In genomic region chr4:165331823-165332222, GRCh38 we compare ENCODE assay signal across 12 cellular contexts. TPM values are rescaled to one million over a fixed set of nuclear protein-coding genes. Genes with fewer than 3 reads are reported as not detected.
DNase-seq lines count a peak whose midpoint lies in the region; ATAC-seq and TF ChIP-seq lines count a peak whose summit lies in the region.
"Had no signal": no experiment of that assay in that cellular context is flagged by ENCODE, and none has a peak within 500 bp of the region (broad histone marks: within the 10 kb centered on the region; RNA-seq: fewer than 3 reads in every experiment).

No MANE protein-coding gene starts in this region.

- no peak overlapping the region for H3K23ac ChIP-seq in mesendoderm (ENCODE audit: low read length)

- H3K4me1 ChIP-seq in CD4-positive, alpha-beta memory T cell (ENCODE audit: insufficient read depth, low read length), result peaks cover 46% of the 10 kb centered on the region
- H3K4me1 ChIP-seq in HUES6 (ENCODE audit: control insufficient read depth, insufficient read depth, low read length), result peaks cover 30% of the 10 kb centered on the region
- H3K4me1 ChIP-seq in mammary epithelial cell (ENCODE audit: insufficient read depth, low read length), result peaks cover 28% of the 10 kb centered on the region
- peaks cover 1% of the 10 kb centered on the region for H3K4me1 ChIP-seq in mesendoderm (ENCODE audit: control insufficient read depth, low read depth, low read length)
- peaks cover 0 to 41% of the 10 kb centered on the region in 2 donors for H3K4me1 ChIP-seq in left lung

- in situ Hi-C loops in mammary epithelial cell (cut with MboI; ENCODE audit: low sequenced_read_pairs in 2 of 2), result loop anchor here in 1 of 2 donors (25.0 kb wide), 1 partner anchor 130 kb away; no protein-coding TSS in a partner anchor

- H3K4me1 Mint-ChIP-seq in CD4-positive, alpha-beta memory T cell, result peaks cover 22 to 40% (median 30%) of the 10 kb centered on the region in 4 donors

- H3K36me3 ChIP-seq in CD4-positive, alpha-beta memory T cell (ENCODE audit: insufficient read depth, low read length), result peaks cover 9% of the 10 kb centered on the region
- H3K36me3 ChIP-seq in HUES6 (ENCODE audit: control insufficient read depth, insufficient read depth, low read length), result peaks cover 76% of the 10 kb centered on the region
- H3K36me3 ChIP-seq in mammary epithelial cell (ENCODE audit: insufficient read depth, low read length), result peaks cover 50% of the 10 kb centered on the region
- no peaks in the 10 kb centered on the region for H3K36me3 ChIP-seq in mesendoderm (ENCODE audit: control insufficient read depth, insufficient read depth, low read length)
- peaks cover 0 to 40% of the 10 kb centered on the region in 2 donors for H3K36me3 ChIP-seq in left lung

- no peaks in the 10 kb centered on the region for H3K9me3 Mint-ChIP-seq in CD4-positive, alpha-beta memory T cell

- no peaks in the 10 kb centered on the region for H3K9me3 ChIP-seq in CD4-positive, alpha-beta memory T cell (ENCODE audit: control insufficient read depth in 1 of 2, low read length in 2 of 2)
- H3K9me3 ChIP-seq in HUES6 (ENCODE audit: control insufficient read depth, insufficient read depth, low read depth, low read length) (no peaks in the 10 kb centered on the region), mammary epithelial cell (replicated peaks; ENCODE audit: insufficient read depth, low read length) (no peaks in the 10 kb centered on the region), left lung (no peaks in the 10 kb centered on the region)
- H3K9me3 ChIP-seq: left ventricle myocardium inferior had no signal

- CTCF ChIA-PET in CD4-positive, alpha-beta memory T cell (lab: Charles Lee; ENCODE audit: partially characterized antibody), result interaction anchor here (1.5 kb wide), 1 partner anchor 201 kb away, joined by 4 read pairs; no protein-coding TSS in a partner anchor
- CTCF ChIA-PET in mammary epithelial cell (lab: Charles Lee; ENCODE audit: low non-redundant PET), result no interaction called here

- H3K4me2 ChIP-seq in mammary epithelial cell (ENCODE audit: insufficient read depth, low read depth, low read length) (peak overlapping the region; percentile 89), mesendoderm (ENCODE audit: low read length) (peak overlapping the region; percentile 48)

- no peak overlapping the region for H3K9ac ChIP-seq in HUES6 (ENCODE audit: low read length)
- H3K9ac ChIP-seq in mammary epithelial cell (ENCODE audit: insufficient read depth, low read length), result no peak overlapping the region
- H3K9ac ChIP-seq in mesendoderm (ENCODE audit: low read length), result peak overlapping the region; percentile 49

- no peak overlapping the region for H2BK120ac ChIP-seq in mesendoderm (ENCODE audit: low read depth, low read length)

- intact Hi-C loops in CD4-positive, alpha-beta memory T cell (cut with micrococcal nuclease), result no loop called here
- intact Hi-C loops in mammary epithelial cell (cut with micrococcal nuclease) (no loop called here), left lung (cut with DNase I) (no loop called here)

- H3K18ac ChIP-seq in mesendoderm (ENCODE audit: low read length), result no peak overlapping the region

- no peak overlapping the region for H2BK15ac ChIP-seq in mesendoderm (replicated peaks; ENCODE audit: low read depth)

- no TSS peak for BruUV-seq in mammary epithelial cell (replicated peaks; lab: Mats Ljungman, UMichigan)

- H3K79me2 ChIP-seq in mammary epithelial cell (ENCODE audit: insufficient read depth, low read length) (peaks cover 94% of the 10 kb centered on the region), mesendoderm (ENCODE audit: control insufficient read depth, insufficient read depth, low read length) (peaks cover 79% of the 10 kb centered on the region)

- POLR2A ChIA-PET in CD4-positive, alpha-beta memory T cell (lab: Charles Lee; ENCODE audit: partially characterized antibody), result no interaction called here

- H2AK5ac ChIP-seq in mesendoderm (ENCODE audit: low read length), result no peak overlapping the region

- H3K56ac ChIP-seq in mesendoderm (ENCODE audit: low read length), result no peak overlapping the region

- H3K4me3 ChIP-seq in CD4-positive, alpha-beta memory T cell (ENCODE audit: low read length in 2 of 2), result no peak overlapping the region
- H3K4me3 ChIP-seq in HUES6 (ENCODE audit: low read depth, low read length) (peak overlapping the region; percentile 96), mammary epithelial cell (replicated peaks in 1 of 3; ENCODE audit: insufficient read depth in 1 of 3, low read depth in 2 of 3, low read length in 3 of 3) (peak overlapping the region; percentile 29 to 98 (median 84)), mesendoderm (ENCODE audit: low read length) (peak overlapping the region; percentile 3), left lung (peak overlapping the region in 1 of 2 donors; percentile 82)
- H3K4me3 ChIP-seq: left ventricle myocardium inferior had no signal

- WGBS in mammary epithelial cell (ENCODE audit: low coverage, missing lambda C conversion rate), result 95% methylated on average over 10 of the region's 10 CpGs
- WGBS in mesendoderm (ENCODE audit: extremely low coverage, insufficient coverage, low lambda C conversion rate), result no CpG with 5 or more reads among the region's 10 CpGs

- H3K79me1 ChIP-seq in mesendoderm (ENCODE audit: low read length), result peaks cover 6% of the 10 kb centered on the region

- no peaks in the 10 kb centered on the region for H3K27me3 Mint-ChIP-seq in CD4-positive, alpha-beta memory T cell

- TF ChIP-seq CTCF in mammary epithelial cell (conservative IDR thresholded peaks at IDR 0.05 in 1 of 2, IDR thresholded peaks at IDR 0.05 in 1 of 2; ENCODE audit: extremely low read depth in 1 of 2, insufficient read depth in 1 of 2, low read depth in 1 of 2, low read length in 2 of 2) (no peak), left lung (IDR thresholded peaks at IDR 0.05) (no peak)

- ATAC-seq in HG03378 (IDR thresholded peaks at IDR 0.05; ENCODE audit: unreplicated experiment) (no peak), HG03520 (IDR thresholded peaks at IDR 0.05; ENCODE audit: unreplicated experiment) (no peak), left lung (no peak)

- no peak overlapping the region for H4K5ac ChIP-seq in mesendoderm (ENCODE audit: low read length)

- no peak overlapping the region for H3K27ac ChIP-seq in CD4-positive, alpha-beta memory T cell (ENCODE audit: low read depth, low read length)
- H3K27ac ChIP-seq in HUES6 (ENCODE audit: low read depth, low read length) (no peak overlapping the region), mammary epithelial cell (ENCODE audit: insufficient read depth, low read depth, low read length) (no peak overlapping the region), mesendoderm (ENCODE audit: low read depth, low read length) (no peak overlapping the region), left lung (no peak overlapping the region)
- H3K27ac ChIP-seq: left ventricle myocardium inferior had no signal

- H3K27ac Mint-ChIP-seq in CD4-positive, alpha-beta memory T cell, result peak overlapping the region in 4 of 7 donors; percentile 5 to 74 (median 22)

- H3K36me3 Mint-ChIP-seq in CD4-positive, alpha-beta memory T cell, result peaks cover 8 to 39% of the 10 kb centered on the region in 2 donors

- no peak overlapping the region for H2BK5ac ChIP-seq in mesendoderm (ENCODE audit: low read length)

- H2AFZ ChIP-seq in mammary epithelial cell (ENCODE audit: low read depth, low read length), result no peak overlapping the region

- H4K8ac ChIP-seq in mesendoderm (ENCODE audit: low read depth, low read length), result no peak overlapping the region

- dilution Hi-C loops in mammary epithelial cell (cut with HindIII; ENCODE audit: low sequenced_read_pairs), result no loop called here

- H3K4ac ChIP-seq in mesendoderm (ENCODE audit: low read depth, low read length), result no peak overlapping the region

- no peak for DNase-seq in CD4-positive, alpha-beta memory T cell
- DNase-seq in mammary epithelial cell, result no peak
- DNase-seq in mesendoderm, result no peak
- no peak for DNase-seq in stimulated activated CD4-positive, alpha-beta T cell treated with anti-CD3 and anti-CD28 coated beads, Interleukin-2, amount 100 ng/mL, for 24 hours
- no peak for DNase-seq in left lung
- DNase-seq: DMS 273 treated with DMSO at 0.1 percent for 48 hours, H7, left ventricle myocardium inferior, SW 1271 had no signal

- H3K27me3 ChIP-seq in CD4-positive, alpha-beta memory T cell (ENCODE audit: insufficient read depth, low read length), result no peaks in the 10 kb centered on the region
- H3K27me3 ChIP-seq in HUES6 (ENCODE audit: control insufficient read depth, insufficient read depth, low read length), result no peaks in the 10 kb centered on the region
- H3K27me3 ChIP-seq in mammary epithelial cell (ENCODE audit: insufficient read depth, low read length), result no peaks in the 10 kb centered on the region
- H3K27me3 ChIP-seq in mesendoderm (ENCODE audit: insufficient read depth, low read length, poor library complexity), result no peaks in the 10 kb centered on the region
- H3K27me3 ChIP-seq in left lung, result no peaks in the 10 kb centered on the region

- peak overlapping the region in 2 of 8 donors; percentile 11 to 29 for H3K4me3 Mint-ChIP-seq in CD4-positive, alpha-beta memory T cell

- H4K20me1 ChIP-seq in mammary epithelial cell (ENCODE audit: insufficient read depth, low read length), result peaks cover 57% of the 10 kb centered on the region

RNA-seq across cellular contexts. Expression of gene MSMO1, which starts 4.4 kb away (rescaled TPM):
- 10 to 100 TPM; 24.4 to 24.8 TPM for total RNA-seq in CD4-positive, alpha-beta memory T cell
- polyA plus RNA-seq in CD4-positive, alpha-beta memory T cell, result 10 to 100 TPM; 28.5 to 34.0 TPM
- 100 to 1,000 TPM; 284 to 459 TPM for total RNA-seq in mammary epithelial cell
- 248 TPM for polyA plus RNA-seq in mammary epithelial cell
- 297 TPM for polyA minus RNA-seq in mammary epithelial cell
- polyA plus RNA-seq in mesendoderm (2013, experiment 1 of 2), result 129 TPM
- polyA plus RNA-seq in mesendoderm (2013, experiment 2 of 2), result 138 TPM
- 100 to 1,000 TPM; 119 to 270 TPM for total RNA-seq in left lung

RNA-seq across cellular contexts. Expression of gene CPE, which starts 47.0 kb away (rescaled TPM):
- not detected for total RNA-seq in CD4-positive, alpha-beta memory T cell
- polyA plus RNA-seq in CD4-positive, alpha-beta memory T cell, result not detected
- total RNA-seq in mammary epithelial cell (10 to 100 TPM; 10.0 to 19.8 TPM), left lung (10 to 100 TPM; 24.5 to 28.9 TPM)
- polyA plus RNA-seq in mammary epithelial cell, result 8.3 TPM
- polyA minus RNA-seq in mammary epithelial cell, result 3.9 TPM
- polyA plus RNA-seq in mesendoderm (2013, experiment 1 of 2), result 8.8 TPM
- polyA plus RNA-seq in mesendoderm (2013, experiment 2 of 2), result 8.6 TPM

Comparison
In these comparisons a context has a peak if more than half of its experiments do, and no peak if none do; other contexts are left out.
1. H3K4me3 ChIP-seq: peak in HUES6 (single experiment), mammary epithelial cell (3 of 3) and mesendoderm (single experiment); none in CD4-positive, alpha-beta memory T cell (0 of 2).
2. RNA of gene MSMO1, which starts 4.4 kb away (total RNA-seq): 284 to 459 TPM in mammary epithelial cell and 119 to 270 TPM in left lung; 24.4 to 24.8 TPM in CD4-positive, alpha-beta memory T cell; every median in the first group is over 4 times any median in the second.
3. RNA of gene CPE, which starts 47.0 kb away (total RNA-seq): 24.5 to 28.9 TPM in left lung and 10.0 to 19.8 TPM in mammary epithelial cell; not detected in CD4-positive, alpha-beta memory T cell; every median in the first group is over 4 times any median in the second.